In the genomic region with DNA sequence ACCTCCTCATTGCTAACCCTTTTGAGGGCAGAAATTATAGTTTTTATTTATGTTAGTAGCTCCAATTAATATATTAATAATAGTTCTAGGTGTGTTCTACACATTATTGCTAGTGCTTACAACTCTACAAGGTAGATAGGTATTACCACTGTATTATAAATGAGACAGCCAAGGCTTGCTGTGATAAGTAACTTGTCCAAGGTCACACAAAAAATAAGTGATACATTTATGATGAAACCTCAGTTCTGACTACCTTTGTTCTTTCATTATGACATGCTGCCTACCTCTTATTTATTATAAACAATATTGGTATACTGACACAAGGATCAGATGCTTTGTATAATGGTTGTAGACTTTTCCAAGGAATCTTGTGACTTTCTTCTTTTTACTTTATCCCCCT, we compare ENCODE assay signal across 23 cellular contexts. TPM values are rescaled to one million over a fixed set of nuclear protein-coding genes. Genes with fewer than 3 reads are reported as not detected.
DNase-seq lines count a peak whose midpoint lies in the region; ATAC-seq and TF ChIP-seq lines count a peak whose summit lies in the region.
"Had no signal": no experiment of that assay in that cellular context is flagged by ENCODE, and none has a peak within 500 bp of the region (broad histone marks: within the 10 kb centered on the region; RNA-seq: fewer than 3 reads in every experiment).

No MANE protein-coding gene starts in this region.

- DNase-seq in activated CD4-positive, alpha-beta T cell treated with anti-CD3 and anti-CD28 coated beads, Interleukin-2, amount 10 ng/mL, durations not matched to agents 24 days and 14 days = no peak
- DNase-seq in activated CD4-positive, alpha-beta T cell treated with anti-CD3 and anti-CD28 coated beads, Interleukin-2, amount 50 U/mL, for 1 hour = no peak
- DNase-seq in activated naive CD4-positive, alpha-beta T cell treated with anti-CD3 and anti-CD28 coated beads for 36 hours = no peak
- DNase-seq in activated naive CD4-positive, alpha-beta T cell treated with anti-CD3 and anti-CD28 coated beads, Interleukin-2, amount 10 ng/mL, durations not matched to agents 7 days and 5 days = no peak
- DNase-seq in mesothelial cell of epicardium (ENCODE audit: low spot score in 2 of 2, unreplicated experiment in 2 of 2) = no peak
- DNase-seq in NCI-H1417 (lab: John Stamatoyannopoulos, UW) = no peak
- no peak for DNase-seq in NCI-H1930 (lab: John Stamatoyannopoulos, UW)
- DNase-seq: AML-193; C1 segment of cervical spinal cord; Calu3; CD8-positive, alpha-beta memory T cell; DMS153; H7; Kasumi-1; MG63; NCI-H1092; NCI-H146; NCI-H2029 treated with DMSO at 0.1 percent for 48 hours; NCI-H345; NCI-H524; NCI-H774 had no signal

- peaks cover 23% of the 10 kb centered on the region for H3K4me1 Mint-ChIP-seq in activated CD4-positive, alpha-beta T cell treated with anti-CD3 and anti-CD28 coated beads, Interleukin-2, amount 10 ng/mL, durations not matched to agents 24 days and 14 days
- H3K4me1 Mint-ChIP-seq in activated naive CD4-positive, alpha-beta T cell treated with anti-CD3 and anti-CD28 coated beads for 36 hours (ENCODE audit: low read depth) = peaks cover 41% of the 10 kb centered on the region
- peaks cover 21% of the 10 kb centered on the region for H3K4me1 Mint-ChIP-seq in activated naive CD4-positive, alpha-beta T cell treated with anti-CD3 and anti-CD28 coated beads, Interleukin-2, amount 10 ng/mL, durations not matched to agents 7 days and 5 days
- H3K4me1 Mint-ChIP-seq in activated T-helper 17 cell treated with anti-CD3 and anti-CD28 coated beads, Interleukin-2, amount 50 U/mL, for 72 hours = peaks cover 33% of the 10 kb centered on the region
- H3K4me1 Mint-ChIP-seq in mesothelial cell of epicardium = peaks cover 26% of the 10 kb centered on the region

- ATAC-seq in activated T-helper 17 cell treated with anti-CD3 and anti-CD28 coated beads, Interleukin-2, amount 50 U/mL, for 72 hours (replicated peaks) = peak; percentile 66
- ATAC-seq: Panc1 had no signal

- peaks cover 23% of the 10 kb centered on the region for H3K36me3 Mint-ChIP-seq in activated CD4-positive, alpha-beta T cell treated with anti-CD3 and anti-CD28 coated beads, Interleukin-2, amount 10 ng/mL, durations not matched to agents 24 days and 14 days (ENCODE audit: low read depth)
- peaks cover 7% of the 10 kb centered on the region for H3K36me3 Mint-ChIP-seq in activated naive CD4-positive, alpha-beta T cell treated with anti-CD3 and anti-CD28 coated beads for 36 hours (ENCODE audit: low read depth)
- peaks cover 5% of the 10 kb centered on the region for H3K36me3 Mint-ChIP-seq in activated naive CD4-positive, alpha-beta T cell treated with anti-CD3 and anti-CD28 coated beads, Interleukin-2, amount 10 ng/mL, durations not matched to agents 7 days and 5 days
- peaks cover 55% of the 10 kb centered on the region for H3K36me3 Mint-ChIP-seq in activated T-helper 17 cell treated with anti-CD3 and anti-CD28 coated beads, Interleukin-2, amount 50 U/mL, for 72 hours (ENCODE audit: low read depth)
- H3K36me3 Mint-ChIP-seq in mesothelial cell of epicardium = peaks cover 14% of the 10 kb centered on the region

- H3K4me3 Mint-ChIP-seq in activated CD4-positive, alpha-beta T cell treated with anti-CD3 and anti-CD28 coated beads, Interleukin-2, amount 10 ng/mL, durations not matched to agents 24 days and 14 days = peak overlapping the region; percentile 49
- H3K4me3 Mint-ChIP-seq in activated naive CD4-positive, alpha-beta T cell treated with anti-CD3 and anti-CD28 coated beads for 36 hours = peak overlapping the region; percentile 51
- H3K4me3 Mint-ChIP-seq in activated naive CD4-positive, alpha-beta T cell treated with anti-CD3 and anti-CD28 coated beads, Interleukin-2, amount 10 ng/mL, durations not matched to agents 7 days and 5 days = no peak overlapping the region
- H3K4me3 Mint-ChIP-seq in activated T-helper 17 cell treated with anti-CD3 and anti-CD28 coated beads, Interleukin-2, amount 50 U/mL, for 72 hours = peak overlapping the region; percentile 61
- H3K4me3 Mint-ChIP-seq in mesothelial cell of epicardium = no peak overlapping the region
- H3K4me3 Mint-ChIP-seq: CD8-positive, alpha-beta memory T cell had no signal

- no peaks in the 10 kb centered on the region for H3K9me3 Mint-ChIP-seq in activated CD4-positive, alpha-beta T cell treated with anti-CD3 and anti-CD28 coated beads, Interleukin-2, amount 10 ng/mL, durations not matched to agents 24 days and 14 days
- H3K9me3 Mint-ChIP-seq in activated naive CD4-positive, alpha-beta T cell treated with anti-CD3 and anti-CD28 coated beads for 36 hours = no peaks in the 10 kb centered on the region
- H3K9me3 Mint-ChIP-seq in activated naive CD4-positive, alpha-beta T cell treated with anti-CD3 and anti-CD28 coated beads, Interleukin-2, amount 10 ng/mL, durations not matched to agents 7 days and 5 days = no peaks in the 10 kb centered on the region
- no peaks in the 10 kb centered on the region for H3K9me3 Mint-ChIP-seq in activated T-helper 17 cell treated with anti-CD3 and anti-CD28 coated beads, Interleukin-2, amount 50 U/mL, for 72 hours
- no peaks in the 10 kb centered on the region for H3K9me3 Mint-ChIP-seq in mesothelial cell of epicardium
- H3K9me3 Mint-ChIP-seq: CD8-positive, alpha-beta memory T cell had no signal

- CTCF ChIA-PET in activated naive CD4-positive, alpha-beta T cell treated with anti-CD3 and anti-CD28 coated beads for 36 hours (lab: Charles Lee) = interaction anchor here (0.5 to 1.5 kb wide), 2 partner anchors 13 to 24 kb away, joined by 3 to 4 read pairs; no protein-coding TSS in a partner anchor
- CTCF ChIA-PET in activated naive CD4-positive, alpha-beta T cell treated with anti-CD3 and anti-CD28 coated beads, Interleukin-2, amount 10 ng/mL, durations not matched to agents 7 days and 5 days (lab: Charles Lee) = no interaction called here

- no peak for TF ChIP-seq CTCF in mesothelial cell of epicardium (IDR thresholded peaks at IDR 0.05; ENCODE audit: unreplicated experiment)

- intact Hi-C loops in activated CD4-positive, alpha-beta T cell treated with anti-CD3 and anti-CD28 coated beads, Interleukin-2, amount 10 ng/mL, durations not matched to agents 24 days and 14 days (cut with micrococcal nuclease) = loop anchor here (2.0 kb wide), 1 partner anchor 42 kb away; a partner anchor contains a TSS
- intact Hi-C loops in activated naive CD4-positive, alpha-beta T cell treated with anti-CD3 and anti-CD28 coated beads for 36 hours (cut with micrococcal nuclease) = loop anchor here (1.0 kb wide), 1 partner anchor 43 kb away; no protein-coding TSS in a partner anchor

- H3K27me3 Mint-ChIP-seq in activated CD4-positive, alpha-beta T cell treated with anti-CD3 and anti-CD28 coated beads, Interleukin-2, amount 10 ng/mL, durations not matched to agents 24 days and 14 days = no peaks in the 10 kb centered on the region
- no peaks in the 10 kb centered on the region for H3K27me3 Mint-ChIP-seq in activated naive CD4-positive, alpha-beta T cell treated with anti-CD3 and anti-CD28 coated beads for 36 hours (ENCODE audit: low read depth)
- H3K27me3 Mint-ChIP-seq in activated naive CD4-positive, alpha-beta T cell treated with anti-CD3 and anti-CD28 coated beads, Interleukin-2, amount 10 ng/mL, durations not matched to agents 7 days and 5 days = no peaks in the 10 kb centered on the region
- no peaks in the 10 kb centered on the region for H3K27me3 Mint-ChIP-seq in activated T-helper 17 cell treated with anti-CD3 and anti-CD28 coated beads, Interleukin-2, amount 50 U/mL, for 72 hours
- H3K27me3 Mint-ChIP-seq in mesothelial cell of epicardium (ENCODE audit: low read depth) = no peaks in the 10 kb centered on the region
- H3K27me3 Mint-ChIP-seq: CD8-positive, alpha-beta memory T cell had no signal

- peak overlapping the region; percentile 93 for H3K27ac Mint-ChIP-seq in activated CD4-positive, alpha-beta T cell treated with anti-CD3 and anti-CD28 coated beads, Interleukin-2, amount 10 ng/mL, durations not matched to agents 24 days and 14 days
- H3K27ac Mint-ChIP-seq in activated naive CD4-positive, alpha-beta T cell treated with anti-CD3 and anti-CD28 coated beads for 36 hours = peak overlapping the region; percentile 94
- no peak overlapping the region for H3K27ac Mint-ChIP-seq in activated naive CD4-positive, alpha-beta T cell treated with anti-CD3 and anti-CD28 coated beads, Interleukin-2, amount 10 ng/mL, durations not matched to agents 7 days and 5 days
- peak overlapping the region; percentile 84 for H3K27ac Mint-ChIP-seq in activated T-helper 17 cell treated with anti-CD3 and anti-CD28 coated beads, Interleukin-2, amount 50 U/mL, for 72 hours
- H3K27ac Mint-ChIP-seq in mesothelial cell of epicardium = peak overlapping the region; percentile 41

RNA-seq across cellular contexts. Expression of a gene that starts 41.2 kb away (rescaled TPM):
- 46.3 and 54.6 TPM in 2 replicates for total RNA-seq in activated CD4-positive, alpha-beta T cell treated with anti-CD3 and anti-CD28 coated beads, Interleukin-2, amount 10 ng/mL, durations not matched to agents 24 days and 14 days
- 10 to 100 TPM; 33.0 to 34.0 TPM for total RNA-seq in activated naive CD4-positive, alpha-beta T cell treated with anti-CD3 and anti-CD28 coated beads for 36 hours
- 10 to 100 TPM; 33.0 to 76.0 TPM for total RNA-seq in activated T-helper 17 cell treated with anti-CD3 and anti-CD28 coated beads, Interleukin-2, amount 50 U/mL, for 72 hours
- total RNA-seq in mesothelial cell of epicardium = 82.7 to 92.5 TPM (median 90.6 TPM) in 3 replicates

Comparison
In these comparisons a context has a peak if more than half of its experiments do, and no peak if none do; other contexts are left out.
1. H3K4me3 Mint-ChIP-seq: peak in activated CD4-positive, alpha-beta T cell treated with anti-CD3 and anti-CD28 coated beads, Interleukin-2, amount 10 ng/mL, durations not matched to agents 24 days and 14 days (single experiment), activated naive CD4-positive, alpha-beta T cell treated with anti-CD3 and anti-CD28 coated beads for 36 hours (single experiment) and activated T-helper 17 cell treated with anti-CD3 and anti-CD28 coated beads, Interleukin-2, amount 50 U/mL, for 72 hours (single experiment); none in activated naive CD4-positive, alpha-beta T cell treated with anti-CD3 and anti-CD28 coated beads, Interleukin-2, amount 10 ng/mL, durations not matched to agents 7 days and 5 days (single experiment) and mesothelial cell of epicardium (single experiment).